26 cellular contexts compared by ENCODE assay signal in genomic region chr6:48610846-48611245, GRCh38.
DNase-seq lines count a peak whose midpoint lies in the region.
"Had no signal": no experiment of that assay in that cellular context is flagged by ENCODE, and none has a peak within 500 bp of the region (broad histone marks: within the 10 kb centered on the region; RNA-seq: fewer than 3 reads in every experiment).

No MANE protein-coding gene starts in this region.

- no peaks in the 10 kb centered on the region for H3K27me3 ChIP-seq in adipocyte (replicated peaks; ENCODE audit: control insufficient read depth, insufficient read depth, low read length)
- H3K27me3 ChIP-seq: esophagus muscularis mucosa, ovary had no signal

- no peaks in the 10 kb centered on the region for H3K9me3 ChIP-seq in adipocyte (ENCODE audit: control insufficient read depth, low read length)
- H3K9me3 ChIP-seq: esophagus muscularis mucosa, mucosa of descending colon, ovary, thoracic aorta had no signal

- no peaks in the 10 kb centered on the region for H3K36me3 ChIP-seq in adipocyte (ENCODE audit: control insufficient read depth, insufficient read depth, low read length, severe bottlenecking)
- H3K36me3 ChIP-seq: esophagus muscularis mucosa, ovary, thoracic aorta had no signal

- H3K4me3 ChIP-seq in adipocyte (ENCODE audit: low read length), result no peak overlapping the region
- no peak overlapping the region for H3K4me3 ChIP-seq in skeletal muscle cell (ENCODE audit: low read depth, low read length)
- H3K4me3 ChIP-seq: esophagus muscularis mucosa, lung, mucosa of descending colon, ovary, thoracic aorta had no signal

- DNase-seq in ELR (ENCODE audit: low read depth) (peak; percentile 25), adipocyte (ENCODE audit: low read depth) (peak; percentile 45), fibroblast of peridontal ligament (ENCODE audit: extremely low read depth) (peak; percentile 31), skeletal muscle cell (ENCODE audit: low read depth) (peak; percentile 22), SIG-M5 treated with dmso at 0.1 percent for 504 hours (lab: John Stamatoyannopoulos, UW; ENCODE audit: unreplicated experiment) (no peak), nucleus accumbens (lab: John Stamatoyannopoulos, UW) (no peak), activated T-cell treated with anti-CD3 and anti-CD28 coated beads for 4 hours (no peak)
- DNase-seq: activated CD4-positive, alpha-beta T cell treated with anti-CD3 and anti-CD28 coated beads for 48 hours; cortex of kidney; DMS153; H7; hypothalamus; Kasumi-1; left cardiac atrium; mucosa of descending colon; natural killer cell; NCI-H146; NCI-H2107; NCI-H345; ovary; Right ventricle myocardium superior; stimulated activated CD4-positive, alpha-beta T cell treated with anti-CD3 and anti-CD28 coated beads, Interleukin-2, amount 100 ng/mL, for 24 hours; stimulated activated naive CD8-positive, alpha-beta T cell treated with anti-CD3 and anti-CD28 coated beads, Interleukin-15, Interleukin-2, amounts not matched to agents 100 U/mL and 50 U/mL, for 24 hours had no signal

- no peak overlapping the region for H3K9ac ChIP-seq in adipocyte (ENCODE audit: low read length)

- H3K4me1 ChIP-seq in adipocyte (ENCODE audit: control insufficient read depth, insufficient read depth, low read length), result peaks cover 3% of the 10 kb centered on the region
- H3K4me1 ChIP-seq: esophagus muscularis mucosa had no signal

Comparison
In these comparisons a context has a peak if more than half of its experiments do, and no peak if none do; other contexts are left out.
1. DNase-seq: peak in ELR (single experiment), adipocyte (single experiment), fibroblast of peridontal ligament (single experiment) and skeletal muscle cell (single experiment); none in SIG-M5 treated with dmso at 0.1 percent for 504 hours (single experiment), nucleus accumbens (0 of 56) and activated T-cell treated with anti-CD3 and anti-CD28 coated beads for 4 hours (single experiment).